In the genomic region with DNA sequence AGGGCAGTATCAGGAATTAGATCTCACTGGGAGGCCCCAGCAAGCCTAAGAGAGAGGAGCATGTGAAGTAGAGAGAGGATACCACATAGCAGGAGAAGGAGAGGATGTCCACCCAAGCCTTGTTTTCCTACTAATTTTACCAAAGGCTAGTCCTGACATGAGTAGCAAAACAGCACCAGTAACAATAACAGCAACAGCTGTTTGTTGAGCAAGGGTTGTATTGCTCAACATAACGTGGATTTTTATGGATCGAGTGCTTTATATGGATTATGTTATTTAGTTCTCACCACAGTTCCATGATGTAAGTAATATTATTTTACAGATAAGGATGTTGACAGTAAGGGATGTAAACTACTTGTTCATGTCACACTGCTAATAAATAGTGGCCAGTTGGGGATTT, we compare ENCODE assay signal across 21 cellular contexts.
"Had no signal": no experiment of that assay in that cellular context is flagged by ENCODE, and none has a peak within 500 bp of the region (broad histone marks: within the 10 kb centered on the region; RNA-seq: fewer than 3 reads in every experiment).

No MANE protein-coding gene starts in this region.

- H3K36me3 ChIP-seq: vagina had no signal

- H3K9me3 ChIP-seq: mucosa of descending colon, testis, vagina had no signal

- ATAC-seq: activated T-cell treated with anti-CD3 and anti-CD28 coated beads, Interleukin-2, amount 50 U/mL, for 4 hours; left cardiac atrium; mucosa of descending colon; sciatic nerve; T-helper 17 cell had no signal

- DNase-seq: activated CD4-positive, alpha-beta T cell treated with anti-CD3 and anti-CD28 coated beads for 4 hours; activated CD4-positive, alpha-beta T cell treated with anti-CD3 and anti-CD28 coated beads, Interleukin-2, amount 50 U/mL, for 48 hours; activated CD4-positive, CD25-positive, alpha-beta regulatory T cell; activated CD8-positive, alpha-beta memory T cell treated with anti-CD3 and anti-CD28 coated beads, Interleukin-2, amount 50 U/mL, for 48 hours; activated naive CD4-positive, alpha-beta T cell; activated T-cell treated with anti-CD3 and anti-CD28 coated beads, Interleukin-2, amount 50 U/mL, for 4 hours; cerebellar nuclear complex; glutamatergic neuron; hippocampal formation; left cardiac atrium; mesenchymal stem cell; mucosa of descending colon; naive B cell; nucleus accumbens; stimulated activated CD4-positive, alpha-beta T cell treated with anti-CD3 and anti-CD28 coated beads, Interleukin-2, amount 100 ng/mL, for 48 hours; stimulated activated naive CD4-positive, alpha-beta T cell; T-helper 17 cell; testis had no signal

- H3K4me1 ChIP-seq: testis, vagina had no signal

- H3K27ac ChIP-seq: coronary artery, testis, vagina had no signal

- H3K4me3 ChIP-seq: coronary artery, mucosa of descending colon, testis, vagina had no signal
